12 cellular contexts compared by ENCODE assay signal in the genomic region with DNA sequence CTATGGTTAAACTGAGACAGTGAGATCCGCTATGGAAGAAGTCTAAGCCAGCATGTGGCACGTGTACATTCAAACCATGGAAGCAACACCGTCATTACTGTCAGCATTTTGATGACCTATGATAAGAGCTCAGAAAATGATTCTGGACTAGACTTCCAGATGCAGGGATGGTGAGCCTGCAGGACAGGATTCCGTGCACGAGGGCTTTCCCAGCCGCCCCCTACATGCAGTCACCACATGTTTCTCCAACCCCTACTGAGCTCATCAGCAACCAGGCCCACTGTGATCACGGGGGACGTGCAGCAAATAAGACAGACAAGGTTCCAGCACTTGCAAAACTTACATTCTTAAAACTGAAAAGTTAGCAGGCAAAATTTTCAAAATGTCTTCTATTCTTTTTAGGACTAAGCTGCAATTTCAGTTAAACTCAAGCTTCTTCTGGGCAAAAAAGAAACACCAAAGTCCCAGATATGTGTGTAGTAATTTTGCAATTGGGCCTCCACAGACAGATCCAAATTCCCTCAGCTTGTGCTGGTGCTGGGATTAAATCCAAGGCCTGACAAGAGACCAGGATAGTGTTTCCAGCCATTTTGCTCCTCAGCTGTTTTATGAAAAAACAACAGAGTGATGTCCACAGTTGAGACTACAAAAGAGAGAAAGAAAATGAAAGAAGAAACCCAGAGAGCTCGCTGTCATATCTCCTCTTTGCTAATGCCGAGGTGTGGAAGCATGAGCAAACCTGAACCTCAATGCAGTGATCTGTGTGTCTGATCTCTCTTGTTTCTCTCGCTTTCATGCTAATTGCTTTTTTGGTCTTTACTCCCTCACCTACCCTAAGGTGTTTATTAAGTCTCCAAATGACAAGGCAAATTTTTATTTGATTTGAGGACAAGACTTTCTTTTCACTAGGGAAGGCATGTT.
DNase-seq lines count a peak whose midpoint lies in the region; ATAC-seq and TF ChIP-seq lines count a peak whose summit lies in the region.
"Had no signal": no experiment of that assay in that cellular context is flagged by ENCODE, and none has a peak within 500 bp of the region (broad histone marks: within the 10 kb centered on the region; RNA-seq: fewer than 3 reads in every experiment).

No MANE protein-coding gene starts in this region.

- H3K4me2 ChIP-seq in smooth muscle cell: peak overlapping the region; percentile 8

- H3K4me1 ChIP-seq in right cardiac atrium (ENCODE audit: control insufficient read depth, insufficient read depth, low read length) (peaks cover 12% of the 10 kb centered on the region), smooth muscle cell (ENCODE audit: low read depth) (peaks cover 11% of the 10 kb centered on the region)

- WGBS in adipose tissue, 3 donors: 64 to 79% (median 72%) methylated on average over 11 of the region's 11 CpGs
- WGBS in right cardiac atrium: 63% methylated on average over 11 of the region's 11 CpGs
- WGBS in smooth muscle cell (ENCODE audit: low lambda C conversion rate): 51% methylated on average over 11 of the region's 11 CpGs

- DNase-seq in GM03348 (ENCODE audit: low spot score) (peak; percentile 36), right cardiac atrium (peak in 1 of 3 donors; percentile 29), smooth muscle cell (lab: John Stamatoyannopoulos, UW; ENCODE audit: unreplicated experiment) (no peak), DMS53 (lab: John Stamatoyannopoulos, UW) (no peak), retina (no peak), OCI-M1 (lab: John Stamatoyannopoulos, UW) (no peak)
- DNase-seq: C1 segment of cervical spinal cord, Karpas-422 had no signal

- H3K9ac ChIP-seq in smooth muscle cell (ENCODE audit: low read depth): no peak overlapping the region

- H3K4me3 ChIP-seq in right cardiac atrium (ENCODE audit: low read length) (no peak overlapping the region), smooth muscle cell (no peak overlapping the region)
- H3K4me3 ChIP-seq: GM12878 had no signal

- ATAC-seq in right cardiac atrium (peak in 1 of 2 donors; percentile 22), GM19455 (IDR thresholded peaks at IDR 0.05; ENCODE audit: unreplicated experiment) (no peak)
- ATAC-seq: GM12878, left lobe of liver had no signal

- H3K79me2 ChIP-seq in smooth muscle cell (ENCODE audit: low read depth): peaks cover 7% of the 10 kb centered on the region

- no peaks in the 10 kb centered on the region for H3K27me3 ChIP-seq in right cardiac atrium (ENCODE audit: control insufficient read depth, insufficient read depth)
- no peaks in the 10 kb centered on the region for H3K27me3 ChIP-seq in smooth muscle cell (ENCODE audit: low read depth)

- no peaks in the 10 kb centered on the region for H4K20me1 ChIP-seq in smooth muscle cell (ENCODE audit: low read depth)

- no peaks in the 10 kb centered on the region for H3K36me3 ChIP-seq in smooth muscle cell (ENCODE audit: low read depth)

- no peak overlapping the region for H2AFZ ChIP-seq in smooth muscle cell (ENCODE audit: low read depth)

- intact Hi-C loops in right cardiac atrium (cut with DNase I): no loop called here

- H3K9me3 ChIP-seq in right cardiac atrium (ENCODE audit: control insufficient read depth, low read length): no peaks in the 10 kb centered on the region
- no peaks in the 10 kb centered on the region for H3K9me3 ChIP-seq in smooth muscle cell (replicated peaks; ENCODE audit: low read depth)

- peak overlapping the region; percentile 12 for H3K27ac ChIP-seq in adipose tissue (ENCODE audit: low read depth, low read length)
- peak overlapping the region; percentile 25 for H3K27ac ChIP-seq in right cardiac atrium (ENCODE audit: low read length)
- H3K27ac ChIP-seq in smooth muscle cell (ENCODE audit: low read depth): peak overlapping the region; percentile 26

- peaks cover 6% of the 10 kb centered on the region for H3F3A ChIP-seq in smooth muscle cell (ENCODE audit: low read depth)

- TF ChIP-seq CTCF in smooth muscle cell (IDR thresholded peaks at IDR 0.05; ENCODE audit: borderline replicate concordance, insufficient read depth, poor library complexity, severe bottlenecking): no peak
